Comparison of ENCODE assay signal across 1 cellular context in the genomic region with DNA sequence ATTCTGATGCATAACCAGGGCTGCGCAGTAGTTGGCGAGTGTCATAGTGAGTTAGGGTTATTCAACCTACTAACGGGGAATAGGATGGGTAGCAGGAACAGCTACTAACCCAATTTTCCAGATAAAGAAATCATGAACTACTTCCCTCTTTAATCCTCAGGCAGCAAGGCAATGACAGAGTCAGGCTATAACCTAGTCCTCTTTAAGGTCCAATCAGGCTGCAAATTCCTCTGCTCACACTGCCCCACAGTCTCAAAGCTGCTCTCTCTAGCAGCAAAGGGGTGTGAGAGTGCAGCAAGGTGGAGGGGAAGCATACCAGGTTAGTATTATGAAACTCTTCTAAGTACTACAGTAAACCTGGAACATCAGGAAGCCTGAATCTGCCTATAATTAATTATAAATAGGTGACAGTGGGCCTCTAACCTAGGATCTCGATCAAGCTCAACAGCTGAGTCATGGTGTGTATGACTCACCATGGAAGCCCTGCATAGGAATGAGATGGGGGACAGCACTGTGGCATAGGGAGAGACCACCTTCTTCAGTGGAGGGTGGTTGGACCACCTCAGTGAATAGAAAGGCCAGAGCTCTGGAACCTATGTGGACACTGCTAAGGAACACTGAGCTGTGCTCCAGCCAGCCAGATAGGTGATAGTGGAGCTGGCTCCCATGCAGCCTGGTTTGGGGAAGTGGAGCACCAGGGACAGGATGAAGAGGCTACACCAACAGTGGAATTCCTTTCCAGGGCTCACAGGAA.
TF ChIP-seq lines count a peak whose summit lies in the region.

No MANE protein-coding gene starts in this region.

TF ChIP-seq in H1, 55 proteins besides CTCF, POLR2A, EP300 and RAD21:
- TF ChIP-seq POLR2AphosphoS5 (IDR thresholded peaks at IDR 0.05; ENCODE audit: low read depth, low read length) (no peak), TBP (IDR thresholded peaks at IDR 0.05; ENCODE audit: low read depth, low read length) (no peak), YY1 (IDR thresholded peaks at IDR 0.05; ENCODE audit: low read depth, low read length) (no peak), TCF12 (IDR thresholded peaks at IDR 0.05; ENCODE audit: low read depth, low read length) (no peak), USF2 (IDR thresholded peaks at IDR 0.05; ENCODE audit: low read length) (no peak), HDAC6 (IDR thresholded peaks at IDR 0.05; ENCODE audit: low read depth, low read length) (no peak)
